Comparison of ENCODE assay signal across 1 cellular context in the genomic region with DNA sequence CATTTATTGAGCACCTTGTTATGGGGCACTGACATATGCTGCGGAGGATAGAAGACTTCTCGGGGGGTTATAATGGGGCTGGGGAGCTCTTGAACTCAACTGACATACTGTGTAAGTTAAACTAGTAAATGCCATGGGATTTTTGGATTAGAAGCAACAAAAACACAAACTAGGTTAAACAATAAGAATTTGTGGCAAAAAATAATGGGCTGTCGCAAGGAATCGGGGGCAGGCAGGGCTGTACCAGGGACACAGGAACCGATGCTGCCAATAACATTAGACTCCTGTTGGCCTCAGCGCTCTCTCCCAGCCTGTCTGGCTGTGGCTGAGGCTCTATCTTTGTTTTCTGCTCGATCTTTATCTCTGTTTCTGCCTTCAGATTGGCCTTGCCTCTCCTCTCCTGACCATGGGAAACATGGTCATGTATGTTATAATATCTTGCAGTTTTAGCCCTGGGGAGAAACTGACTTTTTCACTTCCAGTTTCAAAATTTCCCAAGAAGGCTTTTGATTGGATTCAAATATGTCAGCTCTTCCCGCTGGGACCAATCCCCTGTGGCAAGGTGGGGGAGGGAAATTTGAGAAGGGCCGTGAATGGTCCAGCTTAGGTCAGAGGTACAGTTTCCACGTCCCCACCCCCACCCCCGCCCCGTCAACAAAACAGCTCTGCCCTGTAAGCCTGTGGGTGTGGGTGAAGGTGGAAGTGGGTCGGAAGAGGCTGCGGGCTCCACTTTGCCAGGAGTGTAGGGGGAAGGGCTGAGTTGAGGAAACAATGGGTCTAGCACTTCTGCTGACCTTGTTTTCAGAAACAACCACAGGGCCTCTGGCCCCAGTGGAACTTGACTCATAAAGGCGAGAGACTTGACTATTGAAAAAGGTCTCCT.
A peak's percentile ranks its signal among the peaks of the same experiment; 100 is the strongest.
TF ChIP-seq lines count a peak whose summit lies in the region.

No MANE protein-coding gene starts in this region.

TF ChIP-seq in SK-N-SH, 30 proteins besides CTCF, POLR2A, EP300 and RAD21 (continued from another document):
- TF ChIP-seq, protein P1, sequence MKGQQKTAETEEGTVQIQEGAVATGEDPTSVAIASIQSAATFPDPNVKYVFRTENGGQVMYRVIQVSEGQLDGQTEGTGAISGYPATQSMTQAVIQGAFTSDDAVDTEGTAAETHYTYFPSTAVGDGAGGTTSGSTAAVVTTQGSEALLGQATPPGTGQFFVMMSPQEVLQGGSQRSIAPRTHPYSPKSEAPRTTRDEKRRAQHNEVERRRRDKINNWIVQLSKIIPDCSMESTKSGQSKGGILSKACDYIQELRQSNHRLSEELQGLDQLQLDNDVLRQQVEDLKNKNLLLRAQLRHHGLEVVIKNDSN (IDR thresholded peaks at IDR 0.05; ENCODE audit: borderline replicate concordance, low read depth) = no peak
- no peak for TF ChIP-seq SIN3A (IDR thresholded peaks at IDR 0.05; ENCODE audit: borderline replicate concordance, low read depth, low read length)
- TF ChIP-seq NRF1 (IDR thresholded peaks at IDR 0.05; ENCODE audit: low read depth, low read length) = no peak
- TF ChIP-seq, protein P2, sequence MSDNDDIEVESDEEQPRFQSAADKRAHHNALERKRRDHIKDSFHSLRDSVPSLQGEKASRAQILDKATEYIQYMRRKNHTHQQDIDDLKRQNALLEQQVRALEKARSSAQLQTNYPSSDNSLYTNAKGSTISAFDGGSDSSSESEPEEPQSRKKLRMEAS (IDR thresholded peaks at IDR 0.05; ENCODE audit: low read depth) = peak; percentile 8; the same call in 1 of the 2 replicates
- no peak for TF ChIP-seq EZH2phosphoT487 (IDR thresholded peaks at IDR 0.05; ENCODE audit: borderline replicate concordance, low read depth)
- TF ChIP-seq CHD2 (IDR thresholded peaks at IDR 0.05; ENCODE audit: low read length, partially characterized antibody) = peak; percentile 79
- peak; percentile 64; the same call in 1 of the 2 replicates for TF ChIP-seq RXRA (IDR thresholded peaks at IDR 0.05; ENCODE audit: borderline replicate concordance, low read depth)
- TF ChIP-seq NFIC (IDR thresholded peaks at IDR 0.05; ENCODE audit: borderline replicate concordance) = no peak
- no peak for TF ChIP-seq TEAD4 (IDR thresholded peaks at IDR 0.05; ENCODE audit: borderline replicate concordance, insufficient read depth)
- no peak for TF ChIP-seq ELF1 (IDR thresholded peaks at IDR 0.05)
- TF ChIP-seq, protein P3, sequence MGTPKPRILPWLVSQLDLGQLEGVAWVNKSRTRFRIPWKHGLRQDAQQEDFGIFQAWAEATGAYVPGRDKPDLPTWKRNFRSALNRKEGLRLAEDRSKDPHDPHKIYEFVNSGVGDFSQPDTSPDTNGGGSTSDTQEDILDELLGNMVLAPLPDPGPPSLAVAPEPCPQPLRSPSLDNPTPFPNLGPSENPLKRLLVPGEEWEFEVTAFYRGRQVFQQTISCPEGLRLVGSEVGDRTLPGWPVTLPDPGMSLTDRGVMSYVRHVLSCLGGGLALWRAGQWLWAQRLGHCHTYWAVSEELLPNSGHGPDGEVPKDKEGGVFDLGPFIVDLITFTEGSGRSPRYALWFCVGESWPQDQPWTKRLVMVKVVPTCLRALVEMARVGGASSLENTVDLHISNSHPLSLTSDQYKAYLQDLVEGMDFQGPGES (IDR thresholded peaks at IDR 0.05; ENCODE audit: low read depth, low read length) = no peak
- TF ChIP-seq, protein P4, sequence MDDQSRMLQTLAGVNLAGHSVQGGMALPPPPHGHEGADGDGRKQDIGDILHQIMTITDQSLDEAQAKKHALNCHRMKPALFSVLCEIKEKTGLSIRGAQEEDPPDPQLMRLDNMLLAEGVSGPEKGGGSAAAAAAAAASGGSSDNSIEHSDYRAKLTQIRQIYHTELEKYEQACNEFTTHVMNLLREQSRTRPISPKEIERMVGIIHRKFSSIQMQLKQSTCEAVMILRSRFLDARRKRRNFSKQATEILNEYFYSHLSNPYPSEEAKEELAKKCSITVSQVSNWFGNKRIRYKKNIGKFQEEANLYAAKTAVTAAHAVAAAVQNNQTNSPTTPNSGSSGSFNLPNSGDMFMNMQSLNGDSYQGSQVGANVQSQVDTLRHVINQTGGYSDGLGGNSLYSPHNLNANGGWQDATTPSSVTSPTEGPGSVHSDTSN (IDR thresholded peaks at IDR 0.05) = peak; percentile 25
- no peak for TF ChIP-seq RFX5 (IDR thresholded peaks at IDR 0.05; ENCODE audit: low read length)
- peak; percentile 83 for TF ChIP-seq GATA2 (CRISPR knock-in tag; IDR thresholded peaks at IDR 0.05)
- no peak for TF ChIP-seq TAF1 (IDR thresholded peaks at IDR 0.05; ENCODE audit: borderline replicate concordance, low read depth, low read length)
- TF ChIP-seq YY1 (IDR thresholded peaks at IDR 0.05; ENCODE audit: low read depth) = no peak
TF ChIP-seq in SK-N-SH: peak in this region for 6.
